ENCODE assay signal across 1 cellular context in the genomic region with DNA sequence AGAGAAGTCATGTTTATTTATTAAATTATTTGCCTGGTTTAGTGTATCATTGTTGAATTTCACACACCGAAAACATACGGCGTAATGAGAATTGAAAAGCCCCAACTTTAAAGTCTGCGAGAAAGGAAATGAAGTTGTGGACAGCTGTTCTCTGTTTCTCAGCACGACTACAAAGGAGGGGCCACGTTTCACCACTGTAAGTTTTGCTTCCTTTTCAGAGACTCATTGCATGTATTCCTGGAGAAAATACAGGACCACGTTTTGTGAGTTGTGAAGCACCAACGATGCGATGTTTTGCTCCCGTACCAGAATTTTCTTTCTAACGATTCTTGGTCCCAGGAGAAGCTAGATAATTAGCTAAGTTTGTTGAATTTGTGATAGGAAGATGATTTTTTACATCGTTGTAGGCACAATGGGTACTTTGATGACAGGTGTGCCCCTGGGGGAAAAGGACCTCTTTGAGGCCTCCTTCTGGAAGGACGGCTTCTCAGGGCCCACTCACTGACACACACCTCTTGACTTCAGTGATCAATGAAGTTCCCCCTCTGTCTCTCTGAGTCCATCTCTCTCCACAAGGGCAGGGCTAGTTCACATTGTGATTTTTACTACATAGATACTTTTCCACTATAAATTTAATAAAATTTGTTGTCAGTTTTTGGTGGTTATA.
TF ChIP-seq lines count a peak whose summit lies in the region.

No MANE protein-coding gene starts in this region.

TF ChIP-seq in GM12878, 131 proteins besides CTCF, POLR2A, EP300 and RAD21 (continued from another document and continues in another):
- TF ChIP-seq, protein P1, sequence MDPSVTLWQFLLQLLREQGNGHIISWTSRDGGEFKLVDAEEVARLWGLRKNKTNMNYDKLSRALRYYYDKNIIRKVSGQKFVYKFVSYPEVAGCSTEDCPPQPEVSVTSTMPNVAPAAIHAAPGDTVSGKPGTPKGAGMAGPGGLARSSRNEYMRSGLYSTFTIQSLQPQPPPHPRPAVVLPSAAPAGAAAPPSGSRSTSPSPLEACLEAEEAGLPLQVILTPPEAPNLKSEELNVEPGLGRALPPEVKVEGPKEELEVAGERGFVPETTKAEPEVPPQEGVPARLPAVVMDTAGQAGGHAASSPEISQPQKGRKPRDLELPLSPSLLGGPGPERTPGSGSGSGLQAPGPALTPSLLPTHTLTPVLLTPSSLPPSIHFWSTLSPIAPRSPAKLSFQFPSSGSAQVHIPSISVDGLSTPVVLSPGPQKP (IDR thresholded peaks at IDR 0.05; ENCODE audit: low read depth, low read length) = no peak
- TF ChIP-seq ZNF274 (IDR thresholded peaks at IDR 0.05; ENCODE audit: insufficient read depth, insufficient read length) (no peak), SIX5 (IDR thresholded peaks at IDR 0.05; ENCODE audit: low read depth, low read length, severe bottlenecking) (no peak), HDAC6 (IDR thresholded peaks at IDR 0.05; ENCODE audit: unreplicated experiment) (no peak), FOXK2 (IDR thresholded peaks at IDR 0.05) (no peak; the same call in 1 of the 2 replicates), LARP7 (IDR thresholded peaks at IDR 0.05) (no peak), BCL11A (IDR thresholded peaks at IDR 0.05; ENCODE audit: low read depth, low read length) (no peak), MYC (IDR thresholded peaks at IDR 0.05; ENCODE audit: insufficient read depth, insufficient read length, insufficient replicate concordance, low read length, severe bottlenecking) (no peak), NFIC (IDR thresholded peaks at IDR 0.05; ENCODE audit: low read depth, low read length) (peak; percentile 60; the same call in 1 of the 2 replicates), ATF7 (IDR thresholded peaks at IDR 0.05; ENCODE audit: low read depth) (peak; percentile 42), NRF1 (conservative IDR thresholded peaks at IDR 0.05; ENCODE audit: low read depth, low read length) (no peak), SMAD1 (IDR thresholded peaks at IDR 0.05; ENCODE audit: low read depth, partially characterized antibody) (peak; percentile 85), SP1 (IDR thresholded peaks at IDR 0.05; ENCODE audit: low read depth, low read length) (peak; percentile 31), PML (IDR thresholded peaks at IDR 0.05; ENCODE audit: low read length) (no peak), SREBF2 (IDR thresholded peaks at IDR 0.05; ENCODE audit: low read length) (no peak), NFXL1 (IDR thresholded peaks at IDR 0.05; ENCODE audit: borderline replicate concordance) (no peak), TAF1 (IDR thresholded peaks at IDR 0.05; ENCODE audit: borderline replicate concordance, low read depth, low read length) (no peak), SIN3A (IDR thresholded peaks at IDR 0.05; ENCODE audit: low read depth, low read length) (no peak), PAX5 (IDR thresholded peaks at IDR 0.05; ENCODE audit: borderline replicate concordance, low read depth, low read length) (0 out of 2 replicates have a peak, but pooled peaks have one; percentile 37), ZNF384 (IDR thresholded peaks at IDR 0.05; ENCODE audit: borderline replicate concordance, low read depth, low read length) (no peak), CHD4 (IDR thresholded peaks at IDR 0.05) (no peak), NR2C2 (IDR thresholded peaks at IDR 0.05; ENCODE audit: borderline replicate concordance, control insufficient read depth, insufficient read length, low read depth) (no peak), GABPA (IDR thresholded peaks at IDR 0.05; ENCODE audit: low read depth) (no peak), CBX3 (IDR thresholded peaks at IDR 0.05; ENCODE audit: borderline replicate concordance, low read depth) (no peak), HCFC1 (IDR thresholded peaks at IDR 0.05; ENCODE audit: low read length) (no peak), ZZZ3 (IDR thresholded peaks at IDR 0.05; ENCODE audit: control insufficient read depth, insufficient read length, low read depth) (no peak), SUPT20H (IDR thresholded peaks at IDR 0.05; ENCODE audit: borderline replicate concordance, control insufficient read depth, low read depth, low read length) (no peak), ZSCAN29 (IDR thresholded peaks at IDR 0.05) (0 out of 2 replicates have a peak, but pooled peaks have one; percentile 39), ZNF622 (IDR thresholded peaks at IDR 0.05) (no peak), SREBF1 (IDR thresholded peaks at IDR 0.05; ENCODE audit: low read length) (no peak), JUNB (IDR thresholded peaks at IDR 0.05) (no peak)
- TF ChIP-seq, protein P2, sequence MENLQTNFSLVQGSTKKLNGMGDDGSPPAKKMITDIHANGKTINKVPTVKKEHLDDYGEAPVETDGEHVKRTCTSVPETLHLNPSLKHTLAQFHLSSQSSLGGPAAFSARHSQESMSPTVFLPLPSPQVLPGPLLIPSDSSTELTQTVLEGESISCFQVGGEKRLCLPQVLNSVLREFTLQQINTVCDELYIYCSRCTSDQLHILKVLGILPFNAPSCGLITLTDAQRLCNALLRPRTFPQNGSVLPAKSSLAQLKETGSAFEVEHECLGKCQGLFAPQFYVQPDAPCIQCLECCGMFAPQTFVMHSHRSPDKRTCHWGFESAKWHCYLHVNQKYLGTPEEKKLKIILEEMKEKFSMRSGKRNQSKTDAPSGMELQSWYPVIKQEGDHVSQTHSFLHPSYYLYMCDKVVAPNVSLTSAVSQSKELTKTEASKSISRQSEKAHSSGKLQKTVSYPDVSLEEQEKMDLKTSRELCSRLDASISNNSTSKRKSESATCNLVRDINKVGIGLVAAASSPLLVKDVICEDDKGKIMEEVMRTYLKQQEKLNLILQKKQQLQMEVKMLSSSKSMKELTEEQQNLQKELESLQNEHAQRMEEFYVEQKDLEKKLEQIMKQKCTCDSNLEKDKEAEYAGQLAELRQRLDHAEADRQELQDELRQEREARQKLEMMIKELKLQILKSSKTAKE (IDR thresholded peaks at IDR 0.05; ENCODE audit: low read depth, poor library complexity, severe bottlenecking) = no peak
- TF ChIP-seq, protein P3, sequence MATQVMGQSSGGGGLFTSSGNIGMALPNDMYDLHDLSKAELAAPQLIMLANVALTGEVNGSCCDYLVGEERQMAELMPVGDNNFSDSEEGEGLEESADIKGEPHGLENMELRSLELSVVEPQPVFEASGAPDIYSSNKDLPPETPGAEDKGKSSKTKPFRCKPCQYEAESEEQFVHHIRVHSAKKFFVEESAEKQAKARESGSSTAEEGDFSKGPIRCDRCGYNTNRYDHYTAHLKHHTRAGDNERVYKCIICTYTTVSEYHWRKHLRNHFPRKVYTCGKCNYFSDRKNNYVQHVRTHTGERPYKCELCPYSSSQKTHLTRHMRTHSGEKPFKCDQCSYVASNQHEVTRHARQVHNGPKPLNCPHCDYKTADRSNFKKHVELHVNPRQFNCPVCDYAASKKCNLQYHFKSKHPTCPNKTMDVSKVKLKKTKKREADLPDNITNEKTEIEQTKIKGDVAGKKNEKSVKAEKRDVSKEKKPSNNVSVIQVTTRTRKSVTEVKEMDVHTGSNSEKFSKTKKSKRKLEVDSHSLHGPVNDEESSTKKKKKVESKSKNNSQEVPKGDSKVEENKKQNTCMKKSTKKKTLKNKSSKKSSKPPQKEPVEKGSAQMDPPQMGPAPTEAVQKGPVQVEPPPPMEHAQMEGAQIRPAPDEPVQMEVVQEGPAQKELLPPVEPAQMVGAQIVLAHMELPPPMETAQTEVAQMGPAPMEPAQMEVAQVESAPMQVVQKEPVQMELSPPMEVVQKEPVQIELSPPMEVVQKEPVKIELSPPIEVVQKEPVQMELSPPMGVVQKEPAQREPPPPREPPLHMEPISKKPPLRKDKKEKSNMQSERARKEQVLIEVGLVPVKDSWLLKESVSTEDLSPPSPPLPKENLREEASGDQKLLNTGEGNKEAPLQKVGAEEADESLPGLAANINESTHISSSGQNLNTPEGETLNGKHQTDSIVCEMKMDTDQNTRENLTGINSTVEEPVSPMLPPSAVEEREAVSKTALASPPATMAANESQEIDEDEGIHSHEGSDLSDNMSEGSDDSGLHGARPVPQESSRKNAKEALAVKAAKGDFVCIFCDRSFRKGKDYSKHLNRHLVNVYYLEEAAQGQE (IDR thresholded peaks at IDR 0.05; ENCODE audit: low read depth, low read length) = no peak
- TF ChIP-seq, protein P4, sequence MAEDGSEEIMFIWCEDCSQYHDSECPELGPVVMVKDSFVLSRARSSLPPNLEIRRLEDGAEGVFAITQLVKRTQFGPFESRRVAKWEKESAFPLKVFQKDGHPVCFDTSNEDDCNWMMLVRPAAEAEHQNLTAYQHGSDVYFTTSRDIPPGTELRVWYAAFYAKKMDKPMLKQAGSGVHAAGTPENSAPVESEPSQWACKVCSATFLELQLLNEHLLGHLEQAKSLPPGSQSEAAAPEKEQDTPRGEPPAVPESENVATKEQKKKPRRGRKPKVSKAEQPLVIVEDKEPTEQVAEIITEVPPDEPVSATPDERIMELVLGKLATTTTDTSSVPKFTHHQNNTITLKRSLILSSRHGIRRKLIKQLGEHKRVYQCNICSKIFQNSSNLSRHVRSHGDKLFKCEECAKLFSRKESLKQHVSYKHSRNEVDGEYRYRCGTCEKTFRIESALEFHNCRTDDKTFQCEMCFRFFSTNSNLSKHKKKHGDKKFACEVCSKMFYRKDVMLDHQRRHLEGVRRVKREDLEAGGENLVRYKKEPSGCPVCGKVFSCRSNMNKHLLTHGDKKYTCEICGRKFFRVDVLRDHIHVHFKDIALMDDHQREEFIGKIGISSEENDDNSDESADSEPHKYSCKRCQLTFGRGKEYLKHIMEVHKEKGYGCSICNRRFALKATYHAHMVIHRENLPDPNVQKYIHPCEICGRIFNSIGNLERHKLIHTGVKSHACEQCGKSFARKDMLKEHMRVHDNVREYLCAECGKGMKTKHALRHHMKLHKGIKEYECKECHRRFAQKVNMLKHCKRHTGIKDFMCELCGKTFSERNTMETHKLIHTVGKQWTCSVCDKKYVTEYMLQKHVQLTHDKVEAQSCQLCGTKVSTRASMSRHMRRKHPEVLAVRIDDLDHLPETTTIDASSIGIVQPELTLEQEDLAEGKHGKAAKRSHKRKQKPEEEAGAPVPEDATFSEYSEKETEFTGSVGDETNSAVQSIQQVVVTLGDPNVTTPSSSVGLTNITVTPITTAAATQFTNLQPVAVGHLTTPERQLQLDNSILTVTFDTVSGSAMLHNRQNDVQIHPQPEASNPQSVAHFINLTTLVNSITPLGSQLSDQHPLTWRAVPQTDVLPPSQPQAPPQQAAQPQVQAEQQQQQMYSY (CRISPR knock-in tag; IDR thresholded peaks at IDR 0.05) = no peak
- TF ChIP-seq, protein P5, sequence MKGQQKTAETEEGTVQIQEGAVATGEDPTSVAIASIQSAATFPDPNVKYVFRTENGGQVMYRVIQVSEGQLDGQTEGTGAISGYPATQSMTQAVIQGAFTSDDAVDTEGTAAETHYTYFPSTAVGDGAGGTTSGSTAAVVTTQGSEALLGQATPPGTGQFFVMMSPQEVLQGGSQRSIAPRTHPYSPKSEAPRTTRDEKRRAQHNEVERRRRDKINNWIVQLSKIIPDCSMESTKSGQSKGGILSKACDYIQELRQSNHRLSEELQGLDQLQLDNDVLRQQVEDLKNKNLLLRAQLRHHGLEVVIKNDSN (IDR thresholded peaks at IDR 0.05; ENCODE audit: borderline replicate concordance, extremely low read length, insufficient read depth, low read depth, low read length) = no peak
- TF ChIP-seq, protein P6, sequence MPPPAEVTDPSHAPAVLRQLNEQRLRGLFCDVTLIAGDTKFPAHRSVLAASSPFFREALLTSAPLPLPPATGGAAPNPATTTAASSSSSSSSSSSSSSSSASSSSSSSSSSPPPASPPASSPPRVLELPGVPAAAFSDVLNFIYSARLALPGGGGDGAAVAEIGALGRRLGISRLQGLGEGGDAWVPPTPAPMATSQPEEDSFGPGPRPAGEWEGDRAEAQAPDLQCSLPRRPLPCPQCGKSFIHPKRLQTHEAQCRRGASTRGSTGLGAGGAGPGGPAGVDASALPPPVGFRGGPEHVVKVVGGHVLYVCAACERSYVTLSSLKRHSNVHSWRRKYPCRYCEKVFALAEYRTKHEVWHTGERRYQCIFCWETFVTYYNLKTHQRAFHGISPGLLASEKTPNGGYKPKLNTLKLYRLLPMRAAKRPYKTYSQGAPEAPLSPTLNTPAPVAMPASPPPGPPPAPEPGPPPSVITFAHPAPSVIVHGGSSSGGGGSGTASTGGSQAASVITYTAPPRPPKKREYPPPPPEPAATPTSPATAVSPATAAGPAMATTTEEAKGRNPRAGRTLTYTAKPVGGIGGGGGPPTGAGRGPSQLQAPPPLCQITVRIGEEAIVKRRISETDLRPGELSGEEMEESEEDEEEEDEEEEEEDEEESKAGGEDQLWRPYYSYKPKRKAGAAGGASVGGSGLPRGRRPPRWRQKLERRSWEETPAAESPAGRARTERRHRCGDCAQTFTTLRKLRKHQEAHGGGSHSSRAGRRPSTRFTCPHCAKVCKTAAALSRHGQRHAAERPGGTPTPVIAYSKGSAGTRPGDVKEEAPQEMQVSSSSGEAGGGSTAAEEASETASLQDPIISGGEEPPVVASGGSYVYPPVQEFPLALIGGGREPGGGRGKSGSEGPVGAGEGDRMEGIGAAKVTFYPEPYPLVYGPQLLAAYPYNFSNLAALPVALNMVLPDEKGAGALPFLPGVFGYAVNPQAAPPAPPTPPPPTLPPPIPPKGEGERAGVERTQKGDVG (CRISPR knock-in tag; IDR thresholded peaks at IDR 0.05) = no peak
- TF ChIP-seq, protein P7, sequence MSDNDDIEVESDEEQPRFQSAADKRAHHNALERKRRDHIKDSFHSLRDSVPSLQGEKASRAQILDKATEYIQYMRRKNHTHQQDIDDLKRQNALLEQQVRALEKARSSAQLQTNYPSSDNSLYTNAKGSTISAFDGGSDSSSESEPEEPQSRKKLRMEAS (IDR thresholded peaks at IDR 0.05; ENCODE audit: low read depth, low read length) = peak; percentile 36; the same call in 1 of the 2 replicates
- TF ChIP-seq, protein P8, sequence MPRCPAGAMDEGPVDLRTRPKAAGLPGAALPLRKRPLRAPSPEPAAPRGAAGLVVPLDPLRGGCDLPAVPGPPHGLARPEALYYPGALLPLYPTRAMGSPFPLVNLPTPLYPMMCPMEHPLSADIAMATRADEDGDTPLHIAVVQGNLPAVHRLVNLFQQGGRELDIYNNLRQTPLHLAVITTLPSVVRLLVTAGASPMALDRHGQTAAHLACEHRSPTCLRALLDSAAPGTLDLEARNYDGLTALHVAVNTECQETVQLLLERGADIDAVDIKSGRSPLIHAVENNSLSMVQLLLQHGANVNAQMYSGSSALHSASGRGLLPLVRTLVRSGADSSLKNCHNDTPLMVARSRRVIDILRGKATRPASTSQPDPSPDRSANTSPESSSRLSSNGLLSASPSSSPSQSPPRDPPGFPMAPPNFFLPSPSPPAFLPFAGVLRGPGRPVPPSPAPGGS (IDR thresholded peaks at IDR 0.05; ENCODE audit: borderline replicate concordance, insufficient read depth, low read depth, low read length, poor library complexity, severe bottlenecking) = peak; percentile 73
- TF ChIP-seq, protein P9, sequence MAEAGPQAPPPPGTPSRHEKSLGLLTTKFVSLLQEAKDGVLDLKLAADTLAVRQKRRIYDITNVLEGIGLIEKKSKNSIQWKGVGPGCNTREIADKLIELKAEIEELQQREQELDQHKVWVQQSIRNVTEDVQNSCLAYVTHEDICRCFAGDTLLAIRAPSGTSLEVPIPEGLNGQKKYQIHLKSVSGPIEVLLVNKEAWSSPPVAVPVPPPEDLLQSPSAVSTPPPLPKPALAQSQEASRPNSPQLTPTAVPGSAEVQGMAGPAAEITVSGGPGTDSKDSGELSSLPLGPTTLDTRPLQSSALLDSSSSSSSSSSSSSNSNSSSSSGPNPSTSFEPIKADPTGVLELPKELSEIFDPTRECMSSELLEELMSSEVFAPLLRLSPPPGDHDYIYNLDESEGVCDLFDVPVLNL (IDR thresholded peaks at IDR 0.05; ENCODE audit: low read depth, low read length) = no peak
